In the genomic region with DNA sequence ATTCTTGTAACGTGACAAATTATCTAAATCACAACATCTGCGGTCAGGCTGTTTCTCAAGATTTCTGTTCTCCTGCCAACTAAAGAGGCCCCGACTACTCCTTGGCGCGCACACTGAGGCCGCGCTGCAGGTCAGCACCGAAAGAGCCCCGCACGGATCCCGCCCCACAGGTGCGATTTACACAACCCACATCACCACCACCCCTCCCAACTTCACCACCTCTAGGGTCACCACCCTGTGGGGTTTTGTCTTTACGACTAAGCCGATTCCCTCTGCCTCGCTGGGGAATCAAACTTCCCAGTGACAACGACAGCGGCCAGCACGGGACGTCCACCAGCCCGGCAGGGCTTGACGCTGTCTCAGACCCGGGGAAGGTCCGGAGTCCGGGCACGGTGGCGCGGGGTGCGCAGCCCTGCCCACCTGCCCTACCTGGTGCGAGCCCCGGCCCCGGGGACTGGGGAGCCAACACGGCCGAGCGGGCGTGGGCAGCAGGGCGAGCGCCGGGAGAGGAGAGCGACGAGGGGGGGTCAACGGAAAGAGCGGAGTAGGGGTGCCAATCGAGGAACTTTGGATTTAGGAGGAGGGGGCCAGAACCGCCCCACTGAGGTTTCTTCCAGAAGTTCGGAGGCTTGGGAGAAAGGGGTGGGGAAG, we compare ENCODE assay signal across 1 cellular context.
TF ChIP-seq lines count a peak whose summit lies in the region.

No MANE protein-coding gene starts in this region.

TF ChIP-seq in HEK293, 187 proteins besides CTCF, POLR2A, EP300 and RAD21 (continued from another document and continues in another):
- TF ChIP-seq, protein P1, sequence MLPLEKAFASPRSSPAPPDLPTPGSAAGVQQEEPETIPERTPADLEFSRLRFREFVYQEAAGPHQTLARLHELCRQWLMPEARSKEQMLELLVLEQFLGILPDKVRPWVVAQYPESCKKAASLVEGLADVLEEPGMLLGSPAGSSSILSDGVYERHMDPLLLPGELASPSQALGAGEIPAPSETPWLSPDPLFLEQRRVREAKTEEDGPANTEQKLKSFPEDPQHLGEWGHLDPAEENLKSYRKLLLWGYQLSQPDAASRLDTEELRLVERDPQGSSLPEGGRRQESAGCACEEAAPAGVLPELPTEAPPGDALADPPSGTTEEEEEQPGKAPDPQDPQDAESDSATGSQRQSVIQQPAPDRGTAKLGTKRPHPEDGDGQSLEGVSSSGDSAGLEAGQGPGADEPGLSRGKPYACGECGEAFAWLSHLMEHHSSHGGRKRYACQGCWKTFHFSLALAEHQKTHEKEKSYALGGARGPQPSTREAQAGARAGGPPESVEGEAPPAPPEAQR (tag by site-specific recombination; IDR thresholded peaks at IDR 0.05) = no peak
- peak; percentile 95 for TF ChIP-seq GLIS1 (tag by site-specific recombination; IDR thresholded peaks at IDR 0.05)
- peak; percentile 50; the same call in 1 of the 2 replicates for TF ChIP-seq FEZF1 (tag by site-specific recombination; IDR thresholded peaks at IDR 0.05)
- TF ChIP-seq ZNF416 (tag by site-specific recombination; IDR thresholded peaks at IDR 0.05) = no peak
- no peak for TF ChIP-seq ZNF214 (tag by site-specific recombination; IDR thresholded peaks at IDR 0.05; ENCODE audit: borderline replicate concordance)
- TF ChIP-seq, protein P2, sequence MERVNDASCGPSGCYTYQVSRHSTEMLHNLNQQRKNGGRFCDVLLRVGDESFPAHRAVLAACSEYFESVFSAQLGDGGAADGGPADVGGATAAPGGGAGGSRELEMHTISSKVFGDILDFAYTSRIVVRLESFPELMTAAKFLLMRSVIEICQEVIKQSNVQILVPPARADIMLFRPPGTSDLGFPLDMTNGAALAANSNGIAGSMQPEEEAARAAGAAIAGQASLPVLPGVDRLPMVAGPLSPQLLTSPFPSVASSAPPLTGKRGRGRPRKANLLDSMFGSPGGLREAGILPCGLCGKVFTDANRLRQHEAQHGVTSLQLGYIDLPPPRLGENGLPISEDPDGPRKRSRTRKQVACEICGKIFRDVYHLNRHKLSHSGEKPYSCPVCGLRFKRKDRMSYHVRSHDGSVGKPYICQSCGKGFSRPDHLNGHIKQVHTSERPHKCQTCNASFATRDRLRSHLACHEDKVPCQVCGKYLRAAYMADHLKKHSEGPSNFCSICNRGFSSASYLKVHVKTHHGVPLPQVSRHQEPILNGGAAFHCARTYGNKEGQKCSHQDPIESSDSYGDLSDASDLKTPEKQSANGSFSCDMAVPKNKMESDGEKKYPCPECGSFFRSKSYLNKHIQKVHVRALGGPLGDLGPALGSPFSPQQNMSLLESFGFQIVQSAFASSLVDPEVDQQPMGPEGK (tag by site-specific recombination; IDR thresholded peaks at IDR 0.05) = peak; percentile 85
- no peak for TF ChIP-seq ZNF664 (tag by site-specific recombination; IDR thresholded peaks at IDR 0.05)
- peak; percentile 73; the same call in 1 of the 2 replicates for TF ChIP-seq ZNF341 (tag by site-specific recombination; IDR thresholded peaks at IDR 0.05; ENCODE audit: low read depth)
- peak; percentile 20; the same call in 1 of the 2 replicates for TF ChIP-seq ZBTB1 (tag by site-specific recombination; IDR thresholded peaks at IDR 0.05)
- no peak for TF ChIP-seq REPIN1 (tag by site-specific recombination; IDR thresholded peaks at IDR 0.05; ENCODE audit: low read depth)
- peak; percentile 16 for TF ChIP-seq KLF16 (tag by site-specific recombination; IDR thresholded peaks at IDR 0.05)
- TF ChIP-seq ZNF544 (tag by site-specific recombination; IDR thresholded peaks at IDR 0.05) = no peak
- 0 out of 2 replicates have a peak, but pooled peaks have one; percentile 26 for TF ChIP-seq YY2 (tag by site-specific recombination; IDR thresholded peaks at IDR 0.05)
- TF ChIP-seq, protein P3, sequence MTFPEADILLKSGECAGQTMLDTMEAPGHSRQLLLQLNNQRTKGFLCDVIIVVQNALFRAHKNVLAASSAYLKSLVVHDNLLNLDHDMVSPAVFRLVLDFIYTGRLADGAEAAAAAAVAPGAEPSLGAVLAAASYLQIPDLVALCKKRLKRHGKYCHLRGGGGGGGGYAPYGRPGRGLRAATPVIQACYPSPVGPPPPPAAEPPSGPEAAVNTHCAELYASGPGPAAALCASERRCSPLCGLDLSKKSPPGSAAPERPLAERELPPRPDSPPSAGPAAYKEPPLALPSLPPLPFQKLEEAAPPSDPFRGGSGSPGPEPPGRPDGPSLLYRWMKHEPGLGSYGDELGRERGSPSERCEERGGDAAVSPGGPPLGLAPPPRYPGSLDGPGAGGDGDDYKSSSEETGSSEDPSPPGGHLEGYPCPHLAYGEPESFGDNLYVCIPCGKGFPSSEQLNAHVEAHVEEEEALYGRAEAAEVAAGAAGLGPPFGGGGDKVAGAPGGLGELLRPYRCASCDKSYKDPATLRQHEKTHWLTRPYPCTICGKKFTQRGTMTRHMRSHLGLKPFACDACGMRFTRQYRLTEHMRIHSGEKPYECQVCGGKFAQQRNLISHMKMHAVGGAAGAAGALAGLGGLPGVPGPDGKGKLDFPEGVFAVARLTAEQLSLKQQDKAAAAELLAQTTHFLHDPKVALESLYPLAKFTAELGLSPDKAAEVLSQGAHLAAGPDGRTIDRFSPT (tag by site-specific recombination; IDR thresholded peaks at IDR 0.05) = peak; percentile 87
- TF ChIP-seq ZNF830 (tag by site-specific recombination; IDR thresholded peaks at IDR 0.05; ENCODE audit: low read depth) = no peak
- TF ChIP-seq ZNF600 (tag by site-specific recombination; IDR thresholded peaks at IDR 0.05) = peak; percentile 95
- no peak; the same call in none of the 2 replicates for TF ChIP-seq ZXDB (tag by site-specific recombination; IDR thresholded peaks at IDR 0.05)
- TF ChIP-seq, protein P4, sequence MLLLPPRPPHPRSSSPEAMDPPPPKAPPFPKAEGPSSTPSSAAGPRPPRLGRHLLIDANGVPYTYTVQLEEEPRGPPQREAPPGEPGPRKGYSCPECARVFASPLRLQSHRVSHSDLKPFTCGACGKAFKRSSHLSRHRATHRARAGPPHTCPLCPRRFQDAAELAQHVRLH (tag by site-specific recombination; IDR thresholded peaks at IDR 0.05) = peak; percentile 59; the same call in 1 of the 2 replicates
- no peak for TF ChIP-seq ZNF311 (tag by site-specific recombination; IDR thresholded peaks at IDR 0.05; ENCODE audit: borderline replicate concordance)
- no peak for TF ChIP-seq ZNF791 (tag by site-specific recombination; IDR thresholded peaks at IDR 0.05)
- peak; percentile 36; the same call in 1 of the 2 replicates for TF ChIP-seq WT1 (tag by site-specific recombination; IDR thresholded peaks at IDR 0.05)
- TF ChIP-seq, protein P5, sequence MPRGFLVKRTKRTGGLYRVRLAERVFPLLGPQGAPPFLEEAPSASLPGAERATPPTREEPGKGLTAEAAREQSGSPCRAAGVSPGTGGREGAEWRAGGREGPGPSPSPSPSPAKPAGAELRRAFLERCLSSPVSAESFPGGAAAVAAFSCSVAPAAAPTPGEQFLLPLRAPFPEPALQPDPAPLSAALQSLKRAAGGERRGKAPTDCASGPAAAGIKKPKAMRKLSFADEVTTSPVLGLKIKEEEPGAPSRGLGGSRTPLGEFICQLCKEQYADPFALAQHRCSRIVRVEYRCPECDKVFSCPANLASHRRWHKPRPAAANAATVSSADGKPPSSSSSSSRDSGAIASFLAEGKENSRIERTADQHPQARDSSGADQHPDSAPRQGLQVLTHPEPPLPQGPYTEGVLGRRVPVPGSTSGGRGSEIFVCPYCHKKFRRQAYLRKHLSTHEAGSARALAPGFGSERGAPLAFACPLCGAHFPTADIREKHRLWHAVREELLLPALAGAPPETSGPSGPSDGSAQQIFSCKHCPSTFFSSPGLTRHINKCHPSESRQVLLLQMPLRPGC (tag by site-specific recombination; IDR thresholded peaks at IDR 0.05) = no peak
- TF ChIP-seq ZEB2 (tag by site-specific recombination; IDR thresholded peaks at IDR 0.05) = peak; percentile 96
- peak; percentile 58; the same call in 1 of the 2 replicates for TF ChIP-seq ZNF423 (tag by site-specific recombination; IDR thresholded peaks at IDR 0.05)
- TF ChIP-seq, protein P6, sequence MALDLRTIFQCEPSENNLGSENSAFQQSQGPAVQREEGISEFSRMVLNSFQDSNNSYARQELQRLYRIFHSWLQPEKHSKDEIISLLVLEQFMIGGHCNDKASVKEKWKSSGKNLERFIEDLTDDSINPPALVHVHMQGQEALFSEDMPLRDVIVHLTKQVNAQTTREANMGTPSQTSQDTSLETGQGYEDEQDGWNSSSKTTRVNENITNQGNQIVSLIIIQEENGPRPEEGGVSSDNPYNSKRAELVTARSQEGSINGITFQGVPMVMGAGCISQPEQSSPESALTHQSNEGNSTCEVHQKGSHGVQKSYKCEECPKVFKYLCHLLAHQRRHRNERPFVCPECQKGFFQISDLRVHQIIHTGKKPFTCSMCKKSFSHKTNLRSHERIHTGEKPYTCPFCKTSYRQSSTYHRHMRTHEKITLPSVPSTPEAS (tag by site-specific recombination; IDR thresholded peaks at IDR 0.05) = peak; percentile 29; the same call in 1 of the 2 replicates
- TF ChIP-seq ZIC2 (tag by site-specific recombination; IDR thresholded peaks at IDR 0.05) = peak; percentile 95
- no peak; the same call in 1 of the 2 replicates for TF ChIP-seq ZNF777 (tag by site-specific recombination; IDR thresholded peaks at IDR 0.05; ENCODE audit: borderline replicate concordance)
- no peak for TF ChIP-seq ZNF76 (tag by site-specific recombination; IDR thresholded peaks at IDR 0.05; ENCODE audit: borderline replicate concordance, low read depth)
- peak; percentile 47; the same call in 1 of the 2 replicates for TF ChIP-seq OVOL3 (tag by site-specific recombination; IDR thresholded peaks at IDR 0.05)
- TF ChIP-seq ZSCAN30 (tag by site-specific recombination; IDR thresholded peaks at IDR 0.05) = peak; percentile 69; the same call in 1 of the 2 replicates
- no peak for TF ChIP-seq ZFP41 (tag by site-specific recombination; IDR thresholded peaks at IDR 0.05; ENCODE audit: borderline replicate concordance)
- 0 out of 2 replicates have a peak, but pooled peaks have one; percentile 42 for TF ChIP-seq ZNF837 (tag by site-specific recombination; IDR thresholded peaks at IDR 0.05)
- TF ChIP-seq KLF8 (tag by site-specific recombination; IDR thresholded peaks at IDR 0.05) = peak; percentile 78
- peak; percentile 76 for TF ChIP-seq BCL11B (tag by site-specific recombination; IDR thresholded peaks at IDR 0.05; ENCODE audit: low read depth)
- no peak for TF ChIP-seq ZNF302 (tag by site-specific recombination; IDR thresholded peaks at IDR 0.05; ENCODE audit: low read depth)
- no peak for TF ChIP-seq ZNF146 (tag by site-specific recombination; IDR thresholded peaks at IDR 0.05)
- TF ChIP-seq ZNF660 (tag by site-specific recombination; IDR thresholded peaks at IDR 0.05) = peak; percentile 73; the same call in 1 of the 2 replicates
- TF ChIP-seq SP2 (tag by site-specific recombination; IDR thresholded peaks at IDR 0.05) = peak; percentile 51
- peak; percentile 80 for TF ChIP-seq GLIS2 (tag by site-specific recombination; IDR thresholded peaks at IDR 0.05)
- no peak for TF ChIP-seq HOXA7 (CRISPR knock-in tag; IDR thresholded peaks at IDR 0.05; ENCODE audit: borderline replicate concordance)
- TF ChIP-seq, protein P7, sequence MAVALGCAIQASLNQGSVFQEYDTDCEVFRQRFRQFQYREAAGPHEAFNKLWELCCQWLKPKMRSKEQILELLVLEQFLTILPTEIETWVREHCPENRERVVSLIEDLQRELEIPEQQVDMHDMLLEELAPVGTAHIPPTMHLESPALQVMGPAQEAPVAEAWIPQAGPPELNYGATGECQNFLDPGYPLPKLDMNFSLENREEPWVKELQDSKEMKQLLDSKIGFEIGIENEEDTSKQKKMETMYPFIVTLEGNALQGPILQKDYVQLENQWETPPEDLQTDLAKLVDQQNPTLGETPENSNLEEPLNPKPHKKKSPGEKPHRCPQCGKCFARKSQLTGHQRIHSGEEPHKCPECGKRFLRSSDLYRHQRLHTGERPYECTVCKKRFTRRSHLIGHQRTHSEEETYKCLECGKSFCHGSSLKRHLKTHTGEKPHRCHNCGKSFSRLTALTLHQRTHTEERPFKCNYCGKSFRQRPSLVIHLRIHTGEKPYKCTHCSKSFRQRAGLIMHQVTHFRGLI (tag by site-specific recombination; IDR thresholded peaks at IDR 0.05) = peak; percentile 67; the same call in 1 of the 2 replicates
- peak; percentile 60 for TF ChIP-seq MZF1 (tag by site-specific recombination; IDR thresholded peaks at IDR 0.05; ENCODE audit: borderline replicate concordance)
- TF ChIP-seq ZNF114 (tag by site-specific recombination; IDR thresholded peaks at IDR 0.05) = no peak
- TF ChIP-seq SCRT2 (tag by site-specific recombination; IDR thresholded peaks at IDR 0.05) = peak; percentile 95
- TF ChIP-seq, protein P8, sequence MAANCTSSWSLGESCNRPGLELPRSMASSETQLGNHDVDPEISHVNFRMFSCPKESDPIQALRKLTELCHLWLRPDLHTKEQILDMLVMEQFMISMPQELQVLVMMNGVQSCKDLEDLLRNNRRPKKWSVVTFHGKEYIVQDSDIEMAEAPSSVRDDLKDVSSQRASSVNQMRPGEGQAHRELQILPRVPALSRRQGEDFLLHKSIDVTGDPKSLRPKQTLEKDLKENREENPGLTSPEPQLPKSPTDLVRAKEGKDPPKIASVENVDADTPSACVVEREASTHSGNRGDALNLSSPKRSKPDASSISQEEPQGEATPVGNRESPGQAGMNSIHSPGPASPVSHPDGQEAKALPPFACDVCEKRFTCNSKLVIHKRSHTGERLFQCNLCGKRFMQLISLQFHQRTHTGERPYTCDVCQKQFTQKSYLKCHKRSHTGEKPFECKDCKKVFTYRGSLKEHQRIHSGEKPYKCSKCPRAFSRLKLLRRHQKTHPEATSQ (tag by site-specific recombination; IDR thresholded peaks at IDR 0.05) = peak; percentile 50; the same call in 1 of the 2 replicates
- TF ChIP-seq, protein P9, sequence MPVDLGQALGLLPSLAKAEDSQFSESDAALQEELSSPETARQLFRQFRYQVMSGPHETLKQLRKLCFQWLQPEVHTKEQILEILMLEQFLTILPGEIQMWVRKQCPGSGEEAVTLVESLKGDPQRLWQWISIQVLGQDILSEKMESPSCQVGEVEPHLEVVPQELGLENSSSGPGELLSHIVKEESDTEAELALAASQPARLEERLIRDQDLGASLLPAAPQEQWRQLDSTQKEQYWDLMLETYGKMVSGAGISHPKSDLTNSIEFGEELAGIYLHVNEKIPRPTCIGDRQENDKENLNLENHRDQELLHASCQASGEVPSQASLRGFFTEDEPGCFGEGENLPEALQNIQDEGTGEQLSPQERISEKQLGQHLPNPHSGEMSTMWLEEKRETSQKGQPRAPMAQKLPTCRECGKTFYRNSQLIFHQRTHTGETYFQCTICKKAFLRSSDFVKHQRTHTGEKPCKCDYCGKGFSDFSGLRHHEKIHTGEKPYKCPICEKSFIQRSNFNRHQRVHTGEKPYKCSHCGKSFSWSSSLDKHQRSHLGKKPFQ (tag by site-specific recombination; IDR thresholded peaks at IDR 0.05) = no peak
- TF ChIP-seq, protein P10, sequence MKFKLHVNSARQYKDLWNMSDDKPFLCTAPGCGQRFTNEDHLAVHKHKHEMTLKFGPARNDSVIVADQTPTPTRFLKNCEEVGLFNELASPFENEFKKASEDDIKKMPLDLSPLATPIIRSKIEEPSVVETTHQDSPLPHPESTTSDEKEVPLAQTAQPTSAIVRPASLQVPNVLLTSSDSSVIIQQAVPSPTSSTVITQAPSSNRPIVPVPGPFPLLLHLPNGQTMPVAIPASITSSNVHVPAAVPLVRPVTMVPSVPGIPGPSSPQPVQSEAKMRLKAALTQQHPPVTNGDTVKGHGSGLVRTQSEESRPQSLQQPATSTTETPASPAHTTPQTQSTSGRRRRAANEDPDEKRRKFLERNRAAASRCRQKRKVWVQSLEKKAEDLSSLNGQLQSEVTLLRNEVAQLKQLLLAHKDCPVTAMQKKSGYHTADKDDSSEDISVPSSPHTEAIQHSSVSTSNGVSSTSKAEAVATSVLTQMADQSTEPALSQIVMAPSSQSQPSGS (tag by site-specific recombination; IDR thresholded peaks at IDR 0.05; ENCODE audit: low read depth) = no peak
- no peak for TF ChIP-seq ZNF654 (tag by site-specific recombination; IDR thresholded peaks at IDR 0.05; ENCODE audit: low read depth)
- TF ChIP-seq ZNF658 (tag by site-specific recombination; IDR thresholded peaks at IDR 0.05) = no peak
